Comparison of ENCODE assay signal across 1 cellular context in genomic region chr3:146177072-146177936, GRCh38.
TF ChIP-seq lines count a peak whose summit lies in the region.

No MANE protein-coding gene starts in this region.

TF ChIP-seq in IMR-90, 13 proteins besides CTCF, POLR2A, EP300 and RAD21 (continued from another document):
- TF ChIP-seq ELK1 (IDR thresholded peaks at IDR 0.05; ENCODE audit: borderline replicate concordance, low read depth, low read length) (no peak), MXI1 (IDR thresholded peaks at IDR 0.05; ENCODE audit: borderline replicate concordance, low read depth, low read length) (no peak), RCOR1 (IDR thresholded peaks at IDR 0.05; ENCODE audit: insufficient replicate concordance, low read length) (no peak), MAFK (IDR thresholded peaks at IDR 0.05; ENCODE audit: low read depth, low read length) (no peak), CEBPB (IDR thresholded peaks at IDR 0.05; ENCODE audit: low read depth, low read length) (no peak), RFX5 (IDR thresholded peaks at IDR 0.05; ENCODE audit: low read depth, low read length) (no peak)
